8 cellular contexts compared by ENCODE assay signal in the genomic region with DNA sequence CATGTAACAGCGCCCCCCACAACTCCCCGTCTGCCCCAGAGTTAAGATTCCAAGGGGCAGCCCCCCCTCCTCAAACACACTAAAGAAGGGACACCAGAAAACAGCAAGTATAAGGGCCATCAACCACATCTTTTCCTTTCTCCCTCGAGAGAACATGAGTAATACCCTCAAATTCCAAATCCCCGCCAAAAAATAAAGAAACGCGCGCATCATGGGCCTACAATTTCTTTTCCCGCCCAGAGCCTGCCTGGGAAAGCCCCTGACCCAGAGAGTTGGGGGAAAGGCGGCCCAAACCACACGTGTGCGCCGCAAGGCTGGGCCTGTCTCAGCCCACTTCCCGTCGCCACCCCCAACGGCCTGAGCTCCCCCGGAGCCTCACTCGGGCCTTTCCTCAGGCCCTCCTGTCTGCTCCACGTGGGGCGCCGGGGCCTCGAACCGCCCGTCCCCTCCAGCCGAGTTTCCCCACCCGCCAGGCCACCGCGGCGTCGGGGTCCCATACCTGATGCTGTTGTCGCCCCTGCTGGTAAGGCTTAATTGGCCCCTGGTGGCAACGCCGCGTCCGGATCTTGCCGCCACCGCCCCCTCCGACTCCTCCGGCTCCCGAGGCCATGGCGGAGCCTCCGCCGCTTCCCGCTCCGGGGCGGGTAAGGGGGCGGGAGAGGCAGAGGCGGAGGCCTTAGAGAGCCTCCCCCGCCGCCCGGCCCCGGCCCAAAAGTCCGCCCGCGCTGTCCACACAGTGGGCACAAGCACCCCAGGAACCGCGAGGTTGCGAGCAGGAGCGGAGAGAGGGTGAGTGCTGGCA. TPM values are rescaled to one million over a fixed set of nuclear protein-coding genes. Genes with fewer than 3 reads are reported as not detected.
DNase-seq lines count a peak whose midpoint lies in the region; ATAC-seq, FAIRE-seq and TF ChIP-seq lines count a peak whose summit lies in the region.

No MANE protein-coding gene starts in this region.

- peak; percentile 53 for ATAC-seq in GM19467 (IDR thresholded peaks at IDR 0.05; ENCODE audit: unreplicated experiment)
- ATAC-seq in gastroesophageal sphincter = peak; percentile 77

- peak overlapping the region; percentile 100 for H3K27ac ChIP-seq in HL-60 (replicated peaks)
- H3K27ac ChIP-seq in gastroesophageal sphincter = peak overlapping the region; percentile 93 to 99 (median 96)
- H3K27ac ChIP-seq in ovary = peak overlapping the region; percentile 98 to 99
- peak overlapping the region; percentile 95 to 99 (median 97) for H3K27ac ChIP-seq in transverse colon

- H3K4me1 ChIP-seq in gastroesophageal sphincter = peaks cover 0 to 48% (median 16%) of the 10 kb centered on the region in 3 donors
- peaks cover 5% of the 10 kb centered on the region for H3K4me1 ChIP-seq in ovary (ENCODE audit: insufficient read depth)
- peaks cover 11 to 53% (median 44%) of the 10 kb centered on the region in 4 donors for H3K4me1 ChIP-seq in transverse colon

- H3K4me3 ChIP-seq in HL-60 (replicated peaks; ENCODE audit: insufficient read depth, low read length) (peak overlapping the region; percentile 84), gastroesophageal sphincter (peak overlapping the region; percentile 66 to 79), ovary (peak overlapping the region; percentile 92), transverse colon (peak overlapping the region; percentile 52 to 87 (median 68))

- TF ChIP-seq CTCF in HL-60 (IDR thresholded peaks at IDR 0.05; ENCODE audit: insufficient read depth, low read length) (no peak), gastroesophageal sphincter (IDR thresholded peaks at IDR 0.05) (peak in 2 of 4 experiments; percentile 9 to 20), ovary (IDR thresholded peaks at IDR 0.05) (peak in 1 of 3 donors; percentile 26), transverse colon (IDR thresholded peaks at IDR 0.05) (peak in 1 of 5 experiments; percentile 5)

- WGBS in gastroesophageal sphincter (ENCODE audit: low coverage in 1 of 2), 2 donors = 0% methylated on average over 2 to 4 of the region's 58 CpGs
- 0 to 1% (median 0%) methylated on average over 46 to 58 of the region's 58 CpGs for WGBS in ovary, 3 donors
- WGBS in transverse colon (ENCODE audit: low coverage in 1 of 2), 2 donors = 0% methylated on average over 1 to 52 of the region's 58 CpGs

- H3K27me3 ChIP-seq in HL-60 (ENCODE audit: insufficient read depth, poor library complexity, severe bottlenecking) = no peaks in the 10 kb centered on the region
- H3K27me3 ChIP-seq in gastroesophageal sphincter = no peaks in the 10 kb centered on the region
- H3K27me3 ChIP-seq in ovary = no peaks in the 10 kb centered on the region
- H3K27me3 ChIP-seq in transverse colon = no peaks in the 10 kb centered on the region

- intact Hi-C loops in ovary (cut with DNase I) = loop anchor here in 2 of 4 donors (5.0 to 10.0 kb wide), 2 partner anchors 101 to 104 kb away; partner anchors contain the start of gene FAM8A1 (in 2 of the 2)
- intact Hi-C loops in transverse colon (cut with DNase I; ENCODE audit: low total_unique reads) = no loop called here

- H3K9me3 ChIP-seq in gastroesophageal sphincter (no peaks in the 10 kb centered on the region), ovary (no peaks in the 10 kb centered on the region), transverse colon (no peaks in the 10 kb centered on the region)

- FAIRE-seq in RCC 7860 (lab: Jason Lieb, UNC) = no peak

- in situ Hi-C loops in transverse colon (cut with MboI; ENCODE audit: low pct_ligation_motif_present in 1 of 4, low pct_unique_long_range_greater_than_20kb in 1 of 4, low sequenced_read_pairs in 3 of 4) = no loop called here

- TF ChIP-seq POLR2A in gastroesophageal sphincter (IDR thresholded peaks at IDR 0.05) (no peak), ovary (IDR thresholded peaks at IDR 0.05) (no peak), transverse colon (IDR thresholded peaks at IDR 0.05) (no peak)

- no peaks in the 10 kb centered on the region for H3K36me3 ChIP-seq in gastroesophageal sphincter
- no peaks in the 10 kb centered on the region for H3K36me3 ChIP-seq in ovary
- no peaks in the 10 kb centered on the region for H3K36me3 ChIP-seq in transverse colon

- TF ChIP-seq EP300 in gastroesophageal sphincter (IDR thresholded peaks at IDR 0.05) (no peak), ovary (IDR thresholded peaks at IDR 0.05) (no peak), transverse colon (IDR thresholded peaks at IDR 0.05; ENCODE audit: low read depth) (no peak)

- DNase-seq in D341Med (ENCODE audit: low spot score) (peak; percentile 70), HL-60 (ENCODE audit: low read depth in 1 of 2, low spot score in 1 of 2) (peak in 1 of 2 experiments; percentile 73), RCC 7860 (ENCODE audit: low spot score) (peak; percentile 77), ovary (peak; percentile 64 to 78 (median 73)), transverse colon (peak; percentile 75)
- peak; percentile 72 for DNase-seq in activated effector memory CD4-positive, alpha-beta T cell treated with Interleukin-2 at 50 U/mL for 16 hours

RNA-seq across cellular contexts. Expression of gene NUP153, which starts 0.7 kb away (rescaled TPM):
- 10 to 100 TPM; 28.8 to 41.6 (median 31.2) TPM for total RNA-seq in gastroesophageal sphincter
- total RNA-seq in ovary = 10 to 100 TPM; 25.2 to 43.4 (median 34.6) TPM
- polyA plus RNA-seq in ovary = 10 to 100 TPM; 14.2 to 29.9 TPM
- total RNA-seq in transverse colon = 10 to 100 TPM; 27.9 to 37.0 (median 32.1) TPM
